Comparison of ENCODE assay signal across 1 cellular context in genomic region chr10:5032444-5032843, GRCh38. TPM values are rescaled to one million over a fixed set of nuclear protein-coding genes. Genes with fewer than 3 reads are reported as not detected.
"Had no signal": no experiment of that assay in that cellular context is flagged by ENCODE, and none has a peak within 500 bp of the region (broad histone marks: within the 10 kb centered on the region; RNA-seq: fewer than 3 reads in every experiment).

No MANE protein-coding gene starts in this region.

RNA-seq across cellular contexts. Expression of gene AKR1C2, which starts 28.8 kb away (rescaled TPM):
- polyA plus RNA-seq: IgD-negative memory B cell had no signal
